8 cellular contexts compared by ENCODE assay signal in the genomic region with DNA sequence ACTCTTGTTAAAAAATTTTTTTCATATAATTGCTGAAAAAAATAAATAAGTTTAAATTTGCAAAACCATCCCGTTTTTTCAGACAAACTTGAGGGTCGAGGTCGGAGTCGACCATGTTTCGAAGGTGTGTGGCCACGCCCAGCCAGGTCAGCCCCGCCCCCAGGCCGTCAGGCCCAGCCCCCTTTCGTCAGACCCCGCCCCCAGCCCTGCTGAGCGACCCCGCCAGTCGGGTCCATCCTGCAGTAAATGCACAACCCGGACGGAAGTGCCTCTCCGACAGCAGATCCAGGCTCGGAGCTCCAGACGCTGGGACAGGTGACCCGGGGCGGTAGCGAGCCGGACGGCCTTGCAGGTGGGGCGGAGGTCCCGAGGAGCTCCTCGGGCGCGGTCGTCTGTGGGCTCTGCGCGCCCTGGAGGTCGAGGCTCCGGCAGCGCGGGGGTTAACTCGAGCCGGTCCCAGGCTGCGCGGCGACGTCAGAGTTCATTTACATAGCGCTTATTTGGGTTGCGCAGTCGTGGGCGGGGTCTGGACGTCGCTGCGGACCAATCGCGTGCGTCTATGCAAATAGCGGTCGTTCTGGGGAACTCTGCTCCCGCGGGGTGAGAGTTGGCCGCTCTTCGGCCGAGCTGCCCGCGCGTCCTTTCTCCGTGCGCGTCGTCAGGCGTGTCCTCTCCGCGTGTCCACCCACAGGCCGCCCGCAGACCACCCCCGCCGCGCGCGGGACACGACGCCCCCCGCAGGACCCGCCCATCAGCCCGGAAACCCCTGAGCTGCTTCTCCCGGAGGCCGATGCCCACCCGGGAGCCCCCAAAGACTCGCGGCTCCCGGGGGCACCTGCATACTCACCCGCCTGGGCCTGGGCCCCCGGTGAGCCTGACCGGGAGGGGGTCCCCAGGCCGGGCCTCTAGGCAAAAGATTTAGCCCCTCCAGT. TPM values are rescaled to one million over a fixed set of nuclear protein-coding genes. Genes with fewer than 3 reads are reported as not detected.
DNase-seq lines count a peak whose midpoint lies in the region; ATAC-seq, FAIRE-seq and TF ChIP-seq lines count a peak whose summit lies in the region.

A gene with protein sequence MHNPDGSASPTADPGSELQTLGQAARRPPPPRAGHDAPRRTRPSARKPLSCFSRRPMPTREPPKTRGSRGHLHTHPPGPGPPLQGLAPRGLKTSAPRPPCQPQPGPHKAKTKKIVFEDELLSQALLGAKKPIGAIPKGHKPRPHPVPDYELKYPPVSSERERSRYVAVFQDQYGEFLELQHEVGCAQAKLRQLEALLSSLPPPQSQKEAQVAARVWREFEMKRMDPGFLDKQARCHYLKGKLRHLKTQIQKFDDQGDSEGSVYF (plus strand): TSS at position 225 of the 932 bp plus-strand sequence. CDS start 22 bp downstream, at position 247.

- TF ChIP-seq POLR2A in IMR-90 (IDR thresholded peaks at IDR 0.05; ENCODE audit: low read depth, low read length) = peak; percentile 58
- peak; percentile 85 for TF ChIP-seq POLR2A in endothelial cell of umbilical vein (IDR thresholded peaks at IDR 0.05; ENCODE audit: low read depth, low read length)

- in situ Hi-C loops in IMR-90 (cut with MboI; ENCODE audit: low sequenced_read_pairs) = no loop called here

- H3K9me3 ChIP-seq in IMR-90 (ENCODE audit: control insufficient read depth, insufficient read depth, low read length) = no peaks in the 10 kb centered on the region
- no peaks in the 10 kb centered on the region for H3K9me3 ChIP-seq in OCI-LY7 (ENCODE audit: low read length)
- H3K9me3 ChIP-seq in endothelial cell of umbilical vein (replicated peaks; ENCODE audit: control insufficient read depth, insufficient read depth, low read length) = no peaks in the 10 kb centered on the region

- peak within 1 kb of the TSS in 1 of 2 experiments; percentile 71; a peak in 2 of 4 replicates for H4K8ac ChIP-seq in IMR-90 (ENCODE audit: low read depth in 2 of 2, low read length in 2 of 2)

- TF ChIP-seq RAD21 in IMR-90 (IDR thresholded peaks at IDR 0.05; ENCODE audit: low read length) = no peak

- peaks cover 3% of the 10 kb centered on the region for H3K4me1 ChIP-seq in IMR-90 (ENCODE audit: control insufficient read depth, insufficient read depth, low read length)
- H3K4me1 ChIP-seq in OCI-LY7 (ENCODE audit: insufficient read depth, low read length, poor library complexity, severe bottlenecking) = peaks cover 25% of the 10 kb centered on the region
- peaks cover 5% of the 10 kb centered on the region for H3K4me1 ChIP-seq in endothelial cell of umbilical vein (ENCODE audit: control insufficient read depth, extremely low read depth, insufficient read depth, low read length)

- H2BK120ac ChIP-seq in IMR-90 (ENCODE audit: low read depth, low read length) = no peak within 1 kb of the TSS

- H3K9ac ChIP-seq in IMR-90 (ENCODE audit: low read depth, low read length) = peak within 1 kb of the TSS; percentile 76
- H3K9ac ChIP-seq in endothelial cell of umbilical vein (replicated peaks; ENCODE audit: extremely low read depth, insufficient read depth, low read length) = peak within 1 kb of the TSS; percentile 62

- H3K4me2 ChIP-seq in IMR-90 (ENCODE audit: low read depth, low read length) = peak within 1 kb of the TSS; percentile 89
- peak within 1 kb of the TSS; percentile 99 for H3K4me2 ChIP-seq in OCI-LY7 (ENCODE audit: low read length)
- peak within 1 kb of the TSS; percentile 77 for H3K4me2 ChIP-seq in endothelial cell of umbilical vein (ENCODE audit: insufficient read depth, low read length)

- H3K27me3 ChIP-seq in IMR-90 (ENCODE audit: control insufficient read depth, insufficient read depth, low read length) (no peaks in the 10 kb centered on the region), endothelial cell of umbilical vein (ENCODE audit: control insufficient read depth in 2 of 2, insufficient read depth in 2 of 2, low read length in 2 of 2) (no peaks in the 10 kb centered on the region)

- no peak within 1 kb of the TSS; the same call in 2 of the 3 replicates for H2BK15ac ChIP-seq in IMR-90 (ENCODE audit: low read depth, low read length)

- H3K18ac ChIP-seq in IMR-90 (ENCODE audit: low read depth, low read length) = peak within 1 kb of the TSS; percentile 58; the same call in 1 of the 2 replicates

- peak within 1 kb of the TSS; percentile 92 for H2AK9ac ChIP-seq in IMR-90 (replicated peaks; ENCODE audit: low read depth, low read length, poor library complexity)

- H3K14ac ChIP-seq in IMR-90 (replicated peaks; ENCODE audit: low read depth, low read length) = peak within 1 kb of the TSS; percentile 43

- no peaks in the 10 kb centered on the region for H3K9me2 ChIP-seq in OCI-LY7 (ENCODE audit: insufficient read depth, low read length)

- FAIRE-seq in endothelial cell of umbilical vein (lab: Jason Lieb, UNC) = peak; percentile 93

- peaks cover 18% of the 10 kb centered on the region for H3K36me3 ChIP-seq in IMR-90 (ENCODE audit: control insufficient read depth, insufficient read depth, low read length)
- H3K36me3 ChIP-seq in OCI-LY7 (ENCODE audit: insufficient read depth, low read length) = peaks cover 22% of the 10 kb centered on the region; the same call in 1 of the 2 replicates
- no peaks in the 10 kb centered on the region for H3K36me3 ChIP-seq in endothelial cell of umbilical vein (ENCODE audit: control insufficient read depth in 2 of 2, extremely low read depth in 1 of 2, insufficient read depth in 2 of 2, low read length in 2 of 2)

- H4K91ac ChIP-seq in IMR-90 (ENCODE audit: insufficient read depth, low read depth, low read length) = peak within 1 kb of the TSS; percentile 32; the same call in 1 of the 2 replicates

- CTCF ChIA-PET in IMR-90 (lab: Yijun Ruan, JAX) = no interaction called here
- CTCF ChIA-PET in OCI-LY7 (lab: Charles Lee; ENCODE audit: unreplicated experiment) = interaction anchor here (0.6 to 0.7 kb wide), 2 partner anchors 9 to 152 kb away, joined by 3 to 10 read pairs; no protein-coding TSS in a partner anchor
- CTCF ChIA-PET in endothelial cell of umbilical vein (lab: Charles Lee) = interaction anchor here (0.7 to 1.3 kb wide), 4 partner anchors 9 to 66 kb away, joined by 3 to 6 read pairs (median 3); no protein-coding TSS in a partner anchor

- intact Hi-C loops in IMR-90 (cut with micrococcal nuclease) (no loop called here), OCI-LY7 (cut with micrococcal nuclease; ENCODE audit: unreplicated experiment) (loop anchor here (1.0 kb wide), 2 partner anchors 17 to 159 kb away; no protein-coding TSS in a partner anchor), endothelial cell of umbilical vein (cut with micrococcal nuclease) (loop anchor here (1.0 to 2.0 kb wide), 2 partner anchors 11 to 41 kb away; a partner anchor contains a TSS)

- POLR2A ChIA-PET in IMR-90 (lab: Charles Lee; ENCODE audit: unreplicated experiment) = interaction anchor here (0.5 to 1.1 kb wide), 2 partner anchors 9 to 128 kb away, joined by 3 read pairs; no protein-coding TSS in a partner anchor
- POLR2A ChIA-PET in OCI-LY7 (lab: Charles Lee) = interaction anchor here (0.6 to 1.5 kb wide), 7 partner anchors 14 to 616 kb away, joined by 3 to 7 read pairs (median 4); no protein-coding TSS in a partner anchor
- POLR2A ChIA-PET in endothelial cell of umbilical vein (lab: Charles Lee) = interaction anchor here (1.3 kb wide), 1 partner anchor 9 kb away, joined by 5 read pairs; no protein-coding TSS in a partner anchor

- WGBS in IMR-90 (ENCODE audit: extremely low coverage in 2 of 2, insufficient read length in 1 of 2), 2 experiments = 0% methylated on average over 32 of the region's 90 CpGs; no CpG with 5 or more reads in 1 of the 2 experiments

- peak within 1 kb of the TSS; percentile 74 for H3K4ac ChIP-seq in IMR-90 (ENCODE audit: low read depth, low read length)

- H4K20me1 ChIP-seq in IMR-90 (ENCODE audit: insufficient read depth, low read length) (no peaks in the 10 kb centered on the region), OCI-LY7 (ENCODE audit: insufficient read depth, low read length) (no peaks in the 10 kb centered on the region), endothelial cell of umbilical vein (replicated peaks; ENCODE audit: control insufficient read depth, extremely low read depth, insufficient read depth, low read length) (no peaks in the 10 kb centered on the region)

- dilution Hi-C loops in IMR-90 (cut with HindIII; ENCODE audit: low sequenced_read_pairs, unreplicated experiment) = no loop called here
- dilution Hi-C loops in endothelial cell of umbilical vein (cut with MboI; ENCODE audit: extremely low pct_ligation_motif_present, low sequenced_read_pairs) = no loop called here

- BruUV-seq in IMR-90 (replicated peaks; lab: Mats Ljungman, UMichigan) (no TSS peak), OCI-LY7 (replicated peaks; lab: Mats Ljungman, UMichigan) (no TSS peak), endothelial cell of umbilical vein (replicated peaks; lab: Mats Ljungman, UMichigan) (no TSS peak)

- peaks cover 11 to 28% of the 10 kb centered on the region in 2 experiments for H3K79me1 ChIP-seq in IMR-90 (ENCODE audit: low read depth in 1 of 2, low read length in 2 of 2)

- peak within 1 kb of the TSS; percentile 72 for H2BK5ac ChIP-seq in IMR-90 (ENCODE audit: low read depth, low read length, poor library complexity, severe bottlenecking)

- H2AFZ ChIP-seq in IMR-90 (replicated peaks; ENCODE audit: low read length, poor library complexity) (peak within 1 kb of the TSS; percentile 96), OCI-LY7 (ENCODE audit: low read length) (peak within 1 kb of the TSS; percentile 87; the same call in 1 of the 2 replicates), endothelial cell of umbilical vein (ENCODE audit: low read depth, low read length) (peak within 1 kb of the TSS; percentile 86)

- H2BK20ac ChIP-seq in IMR-90 (ENCODE audit: low read depth, low read length) = no peak within 1 kb of the TSS

- H3K23ac ChIP-seq in IMR-90 (ENCODE audit: low read depth, low read length) = peak within 1 kb of the TSS; percentile 75

- peak within 1 kb of the TSS; percentile 84 for H3K27ac ChIP-seq in IMR-90 (ENCODE audit: insufficient read depth, low read length)
- peak within 1 kb of the TSS; percentile 73 for H3K27ac ChIP-seq in OCI-LY7 (ENCODE audit: low read depth, low read length, poor library complexity, severe bottlenecking)
- H3K27ac ChIP-seq in endothelial cell of umbilical vein (ENCODE audit: insufficient read depth, low read depth, low read length) = peak within 1 kb of the TSS; percentile 40

- ATAC-seq in GM21528 (IDR thresholded peaks at IDR 0.05; ENCODE audit: low FRiP score, unreplicated experiment) (peak; percentile 77), IMR-90 (ENCODE audit: low read depth) (peak; percentile 96)

- H2AK5ac ChIP-seq in IMR-90 (ENCODE audit: low read depth, low read length) = peak within 1 kb of the TSS; percentile 23

- TF ChIP-seq CTCF in IMR-90 (conservative IDR thresholded peaks at IDR 0.05; ENCODE audit: low read depth, low read length) (no peak), OCI-LY7 (conservative IDR thresholded peaks at IDR 0.05; ENCODE audit: low read length) (no peak), endothelial cell of umbilical vein (IDR thresholded peaks at IDR 0.05; ENCODE audit: extremely low read depth in 1 of 2, insufficient read depth in 1 of 2, low read depth in 1 of 2, low read length in 2 of 2) (no peak)

- H3K9me1 ChIP-seq in IMR-90 (ENCODE audit: insufficient read depth, low read length) (0 out of 2 replicates have a peak, but pooled peaks cover 8% of the 10 kb centered on the region), endothelial cell of umbilical vein (replicated peaks; ENCODE audit: control insufficient read depth, extremely low read depth, insufficient read depth, low read length) (no peaks in the 10 kb centered on the region)

- DNase-seq in DMS 273 treated with DMSO at 0.1 percent for 48 hours (lab: John Stamatoyannopoulos, UW) = peak; percentile 95
- peak; percentile 95 for DNase-seq in IMR-90
- DNase-seq in OCI-LY7 (ENCODE audit: low spot score) = peak; percentile 99
- peak; percentile 97 for DNase-seq in activated CD8-positive, alpha-beta memory T cell treated with anti-CD3 and anti-CD28 coated beads, Interleukin-2, amount 50 U/mL, for 48 hours
- peak; percentile 98 for DNase-seq in endothelial cell of umbilical vein (ENCODE audit: low read depth, low spot score)
- peak; percentile 99 for DNase-seq in midbrain (lab: John Stamatoyannopoulos, UW)
- DNase-seq in stimulated activated CD8-positive, alpha-beta memory T cell treated with anti-CD3 and anti-CD28 coated beads, Interleukin-15, amount 100 ng/mL, for 48 hours (ENCODE audit: low read depth in 2 of 2) = peak; percentile 94 to 96

- peak within 1 kb of the TSS; percentile 70 for H4K5ac ChIP-seq in IMR-90 (ENCODE audit: low read depth, low read length)

- H3K56ac ChIP-seq in IMR-90 (ENCODE audit: extremely low read depth, insufficient read depth, low read length) = no peak within 1 kb of the TSS; the same call in 1 of the 2 replicates

- H3K79me2 ChIP-seq in OCI-LY7 (ENCODE audit: insufficient read depth, low read depth, low read length) (peaks cover 4% of the 10 kb centered on the region; the same call in 1 of the 2 replicates), endothelial cell of umbilical vein (ENCODE audit: control insufficient read depth, insufficient read depth, low read length) (no peaks in the 10 kb centered on the region)

- H3K4me3 ChIP-seq in IMR-90 (ENCODE audit: insufficient read depth, low read depth, low read length) = peak within 1 kb of the TSS; percentile 94
- H3K4me3 ChIP-seq in OCI-LY7 (ENCODE audit: low read depth, low read length, poor library complexity, severe bottlenecking) = peak within 1 kb of the TSS; percentile 81
- H3K4me3 ChIP-seq in endothelial cell of umbilical vein (replicated peaks in 1 of 3; ENCODE audit: insufficient read depth in 1 of 3, low read depth in 1 of 3, low read length in 3 of 3) = peak within 1 kb of the TSS; percentile 38 to 67 (median 53)

RNA-seq across cellular contexts. Expression of the gene that starts here (rescaled TPM):
- 0.83 and 1.1 TPM in 2 replicates for total RNA-seq in IMR-90 (2012; rRNA removed)
- 5.7 and 7.2 TPM in 2 replicates for polyA plus RNA-seq in IMR-90 (2012; rRNA removed)
- 6.4 and 8.3 TPM in 2 replicates for polyA plus RNA-seq in IMR-90 (2012; cell fraction: cytosol; rRNA removed)
- polyA plus RNA-seq in IMR-90 (2012; cell fraction: nucleus; rRNA removed; ENCODE audit: low replicate concordance) = 10.6 and 10.7 TPM in 2 replicates
- 5.9 and 10.2 TPM in 2 replicates for total RNA-seq in OCI-LY7 (2014; rRNA removed; shearing (Covaris generic))
- 29.5 and 38.8 TPM in 2 replicates for total RNA-seq in OCI-LY7 (2022)
- 12.5 and 13.0 TPM in 2 replicates for total RNA-seq in endothelial cell of umbilical vein
- polyA plus RNA-seq in endothelial cell of umbilical vein = 7.4 and 7.7 TPM in 2 replicates
- 7.1 and 8.0 TPM in 2 replicates for polyA plus RNA-seq in endothelial cell of umbilical vein (2011; cell fraction: cytosol; rRNA removed)
- 6.6 and 7.6 TPM in 2 replicates for polyA plus RNA-seq in endothelial cell of umbilical vein (2011; cell fraction: nucleus; rRNA removed)
- polyA plus RNA-seq in endothelial cell of umbilical vein (2012) = 8.2 and 9.9 TPM in 2 replicates
- 2.5 and 2.8 TPM in 2 replicates for polyA minus RNA-seq in endothelial cell of umbilical vein
- polyA minus RNA-seq in endothelial cell of umbilical vein (2011; cell fraction: cytosol; rRNA and poly(A)+ RNA removed) = 9.4 TPM
- polyA minus RNA-seq in endothelial cell of umbilical vein (2011; cell fraction: nucleus; rRNA and poly(A)+ RNA removed) = 0.77 and 2.0 TPM in 2 replicates

Comparison
In these comparisons a context has a peak if more than half of its experiments do, and no peak if none do; other contexts are left out.
1. Peak in every context shown above with its lines: DNase-seq, ATAC-seq, H3K4me3 ChIP-seq and H3K27ac ChIP-seq.